In genomic region chr2:55885129-55885943, GRCh38 we compare ENCODE assay signal across 8 cellular contexts. TPM values are rescaled to one million over a fixed set of nuclear protein-coding genes. Genes with fewer than 3 reads are reported as not detected.
DNase-seq lines count a peak whose midpoint lies in the region; ATAC-seq and TF ChIP-seq lines count a peak whose summit lies in the region.

No MANE protein-coding gene starts in this region.

- DNase-seq in KBM-7 (peak; percentile 3), astrocyte of the spinal cord (ENCODE audit: low read depth, low spot score) (peak; percentile 99), kidney epithelial cell (ENCODE audit: low read depth) (peak; percentile 38), tibial artery (no peak), SIG-M5 treated with dmso at 0.1 percent for 504 hours (lab: John Stamatoyannopoulos, UW; ENCODE audit: unreplicated experiment) (no peak), NCI-H524 treated with DMSO at 0.1 percent for 48 hours (lab: John Stamatoyannopoulos, UW) (no peak)

- H3K9me3 ChIP-seq in tibial artery = no peaks in the 10 kb centered on the region

- in situ Hi-C loops in KBM-7 (cut with MboI; ENCODE audit: low pct_unique_long_range_greater_than_20kb, low sequenced_read_pairs) = no loop called here
- in situ Hi-C loops in astrocyte of the spinal cord (cut with HindIII; ENCODE audit: low sequenced_read_pairs) = no loop called here

- no peak for TF ChIP-seq CTCF in astrocyte of the spinal cord (IDR thresholded peaks at IDR 0.05; ENCODE audit: low read depth, low read length)
- TF ChIP-seq CTCF in kidney epithelial cell (IDR thresholded peaks at IDR 0.05; ENCODE audit: insufficient read depth, low read length, poor library complexity, severe bottlenecking) = no peak
- TF ChIP-seq CTCF in tibial artery (IDR thresholded peaks at IDR 0.05) = no peak

- H3K4me3 ChIP-seq in astrocyte of the spinal cord (ENCODE audit: low read depth, low read length) (no peak overlapping the region), kidney epithelial cell (ENCODE audit: low read depth, low read length) (no peak overlapping the region), tibial artery (no peak overlapping the region)

- peaks cover 0 to 90% (median 49%) of the 10 kb centered on the region in 4 donors for H3K4me1 ChIP-seq in tibial artery

- intact Hi-C loops in tibial artery (cut with DNase I; ENCODE audit: low total_unique reads) = no loop called here

- H3K27me3 ChIP-seq in kidney epithelial cell (ENCODE audit: control insufficient read depth, insufficient read depth, low read length) = no peaks in the 10 kb centered on the region
- H3K27me3 ChIP-seq in tibial artery = no peaks in the 10 kb centered on the region

- H3K27ac ChIP-seq in tibial artery = peak overlapping the region; percentile 77 to 82

- H3K36me3 ChIP-seq in kidney epithelial cell (ENCODE audit: control insufficient read depth, insufficient read depth, low read length) (no peaks in the 10 kb centered on the region), tibial artery (peaks cover 0 to 12% (median 9%) of the 10 kb centered on the region in 3 donors)

- ATAC-seq in GM21381 (IDR thresholded peaks at IDR 0.05; ENCODE audit: unreplicated experiment) (no peak), GM21737 (IDR thresholded peaks at IDR 0.05; ENCODE audit: unreplicated experiment) (no peak)

RNA-seq across cellular contexts. Expression of gene EFEMP1, which starts 38.2 kb away (rescaled TPM):
- 35.8 and 40.7 TPM in 2 replicates for total RNA-seq in kidney epithelial cell

Comparison
In these comparisons a context has a peak if more than half of its experiments do, and no peak if none do; other contexts are left out.
1. DNase-seq: peak in KBM-7 (single experiment), astrocyte of the spinal cord (single experiment) and kidney epithelial cell (single experiment); none in tibial artery (0 of 2), SIG-M5 treated with dmso at 0.1 percent for 504 hours (single experiment) and NCI-H524 treated with DMSO at 0.1 percent for 48 hours (single experiment).